ENCODE assay signal across 8 cellular contexts in genomic region chr19:54481326-54481930, GRCh38. TPM values are rescaled to one million over a fixed set of nuclear protein-coding genes. Genes with fewer than 3 reads are reported as not detected.
A peak's percentile ranks its signal among the peaks of the same experiment; 100 is the strongest.
DNase-seq lines count a peak whose midpoint lies in the region; ATAC-seq and TF ChIP-seq lines count a peak whose summit lies in the region.

No MANE protein-coding gene starts in this region.

- no peak overlapping the region for H3K27ac Mint-ChIP-seq in activated CD4-positive, alpha-beta T cell treated with anti-CD3 and anti-CD28 coated beads, Interleukin-2, amount 10 ng/mL, durations not matched to agents 7 days and 5 days

- H3K4me3 ChIP-seq in A673 (ENCODE audit: low read depth, low read length, poor library complexity, severe bottlenecking) (no peak overlapping the region), fibroblast of mammary gland (ENCODE audit: control insufficient read depth, low read depth, low read length) (no peak overlapping the region), osteoblast (ENCODE audit: insufficient read depth, low read length) (no peak overlapping the region)

- TF ChIP-seq CTCF in A673 (conservative IDR thresholded peaks at IDR 0.05; ENCODE audit: low read depth, low read length): peak; percentile 82
- TF ChIP-seq CTCF in fibroblast of mammary gland (conservative IDR thresholded peaks at IDR 0.05; ENCODE audit: control insufficient read depth, insufficient read depth, low read depth, low read length): peak; percentile 68
- peak; percentile 73 for TF ChIP-seq CTCF in osteoblast (IDR thresholded peaks at IDR 0.05; ENCODE audit: extremely low read depth, low read depth, low read length)

- H3K27me3 ChIP-seq in A673 (replicated peaks; ENCODE audit: insufficient read depth, low read depth, low read length, poor library complexity) (peaks cover 4% of the 10 kb centered on the region), osteoblast (ENCODE audit: insufficient read depth, low read length) (peaks cover 3% of the 10 kb centered on the region)

- intact Hi-C loops in A673 (cut with micrococcal nuclease; ENCODE audit: unreplicated experiment): loop anchor here (5.0 kb wide), 1 partner anchor 196 kb away; no protein-coding TSS in a partner anchor

- H3K36me3 ChIP-seq in A673 (ENCODE audit: insufficient read depth, low read length, poor library complexity, severe bottlenecking) (no peaks in the 10 kb centered on the region), osteoblast (ENCODE audit: insufficient read depth, low read length) (no peaks in the 10 kb centered on the region)

- no peak overlapping the region for H3K4me3 Mint-ChIP-seq in activated CD4-positive, alpha-beta T cell treated with anti-CD3 and anti-CD28 coated beads, Interleukin-2, amount 10 ng/mL, durations not matched to agents 7 days and 5 days

- no peaks in the 10 kb centered on the region for H4K20me1 ChIP-seq in osteoblast (ENCODE audit: insufficient read depth, low read length)

- no peak overlapping the region for H2AFZ ChIP-seq in osteoblast (ENCODE audit: low read length)

- H3K27ac ChIP-seq in A673 (ENCODE audit: low read depth, low read length, poor library complexity, severe bottlenecking): no peak overlapping the region
- no peak overlapping the region for H3K27ac ChIP-seq in osteoblast (ENCODE audit: low read depth, low read length)

- DNase-seq in A673 (ENCODE audit: low spot score): peak; percentile 78
- peak; percentile 50 for DNase-seq in EH (ENCODE audit: low read depth)
- peak; percentile 58 for DNase-seq in NCI-H146 (lab: John Stamatoyannopoulos, UW)
- peak; percentile 43 for DNase-seq in activated CD4-positive, alpha-beta T cell treated with anti-CD3 and anti-CD28 coated beads, Interleukin-2, amount 10 ng/mL, durations not matched to agents 7 days and 5 days
- peak; percentile 41 for DNase-seq in fibroblast of mammary gland (ENCODE audit: low read depth)
- DNase-seq in osteoblast (ENCODE audit: insufficient read length, low spot score, missing footprints): peak; percentile 74

- peak overlapping the region; percentile 62 for H3K4me2 ChIP-seq in osteoblast (ENCODE audit: insufficient read depth, low read length)

- ATAC-seq in GM18505 (IDR thresholded peaks at IDR 0.05; ENCODE audit: unreplicated experiment): no peak
- ATAC-seq in HG03520 (IDR thresholded peaks at IDR 0.05; ENCODE audit: unreplicated experiment): no peak

- CTCF ChIA-PET in A673 (lab: Charles Lee): interaction anchor here (0.7 kb wide), 2 partner anchors 54 to 65 kb away, joined by 4 read pairs; no protein-coding TSS in a partner anchor
- CTCF ChIA-PET in activated CD4-positive, alpha-beta T cell treated with anti-CD3 and anti-CD28 coated beads, Interleukin-2, amount 10 ng/mL, durations not matched to agents 7 days and 5 days (lab: Charles Lee): interaction anchor here (0.7 to 1.9 kb wide), 5 partner anchors 28 to 193 kb away, joined by 3 to 4 read pairs (median 3); no protein-coding TSS in a partner anchor

- H3K4me1 ChIP-seq in A673 (ENCODE audit: insufficient read depth, low read length, poor library complexity, severe bottlenecking) (no peaks in the 10 kb centered on the region), osteoblast (ENCODE audit: insufficient read depth, low read length) (no peaks in the 10 kb centered on the region)

- no peak for TF ChIP-seq POLR2A in GM18505 (IDR thresholded peaks at IDR 0.05; ENCODE audit: borderline replicate concordance, extremely low read depth, insufficient read depth, insufficient read length)

- H3K9me3 ChIP-seq in A673 (ENCODE audit: low read depth, low read length, poor library complexity, severe bottlenecking): no peaks in the 10 kb centered on the region
- no peaks in the 10 kb centered on the region for H3K9me3 ChIP-seq in osteoblast (ENCODE audit: low read depth, low read length)

- BruUV-seq in A673 (replicated peaks; lab: Mats Ljungman, UMichigan): no TSS peak

- peaks cover 31% of the 10 kb centered on the region for H3K27me3 Mint-ChIP-seq in activated CD4-positive, alpha-beta T cell treated with anti-CD3 and anti-CD28 coated beads, Interleukin-2, amount 10 ng/mL, durations not matched to agents 7 days and 5 days

- no peaks in the 10 kb centered on the region for H3K36me3 Mint-ChIP-seq in activated CD4-positive, alpha-beta T cell treated with anti-CD3 and anti-CD28 coated beads, Interleukin-2, amount 10 ng/mL, durations not matched to agents 7 days and 5 days (ENCODE audit: low read depth)

- no peaks in the 10 kb centered on the region for H3K9me3 Mint-ChIP-seq in activated CD4-positive, alpha-beta T cell treated with anti-CD3 and anti-CD28 coated beads, Interleukin-2, amount 10 ng/mL, durations not matched to agents 7 days and 5 days

- POLR2A ChIA-PET in A673 (lab: Charles Lee; ENCODE audit: low non-redundant PET): no interaction called here
- POLR2A ChIA-PET in activated CD4-positive, alpha-beta T cell treated with anti-CD3 and anti-CD28 coated beads, Interleukin-2, amount 10 ng/mL, durations not matched to agents 7 days and 5 days (lab: Charles Lee): no interaction called here

- H3K4me1 Mint-ChIP-seq in activated CD4-positive, alpha-beta T cell treated with anti-CD3 and anti-CD28 coated beads, Interleukin-2, amount 10 ng/mL, durations not matched to agents 7 days and 5 days: peaks cover 16% of the 10 kb centered on the region

- H3K79me2 ChIP-seq in osteoblast (ENCODE audit: insufficient read depth, low read length): no peaks in the 10 kb centered on the region

RNA-seq across cellular contexts. Expression of gene CDC42EP5, which starts 8.3 kb away (rescaled TPM):
- 111 and 119 TPM in 2 replicates for total RNA-seq in A673 (2021)
- total RNA-seq in activated CD4-positive, alpha-beta T cell treated with anti-CD3 and anti-CD28 coated beads, Interleukin-2, amount 10 ng/mL, durations not matched to agents 7 days and 5 days: not detected
- 18.8 and 20.3 TPM in 2 replicates for total RNA-seq in osteoblast

RNA-seq across cellular contexts. Expression of gene LENG9, which starts 17.9 kb away (rescaled TPM):
- total RNA-seq in A673 (2021) (4.2 and 4.3 TPM in 2 replicates), osteoblast (14.4 and 21.4 TPM in 2 replicates)
- total RNA-seq in activated CD4-positive, alpha-beta T cell treated with anti-CD3 and anti-CD28 coated beads, Interleukin-2, amount 10 ng/mL, durations not matched to agents 7 days and 5 days: 1 to 10 TPM; 3.8 to 5.4 TPM

RNA-seq across cellular contexts. Expression of gene LAIR2, which starts 21.2 kb away (rescaled TPM):
- total RNA-seq in A673 (2021) (not detected in 2 replicates), osteoblast (not detected in 2 replicates)
- total RNA-seq in activated CD4-positive, alpha-beta T cell treated with anti-CD3 and anti-CD28 coated beads, Interleukin-2, amount 10 ng/mL, durations not matched to agents 7 days and 5 days: 1 to 10 TPM; 3.1 to 3.7 TPM

RNA-seq across cellular contexts. Expression of gene LENG8, which starts 32.4 kb away (rescaled TPM):
- total RNA-seq in A673 (2021): 129 and 149 TPM in 2 replicates
- total RNA-seq in activated CD4-positive, alpha-beta T cell treated with anti-CD3 and anti-CD28 coated beads, Interleukin-2, amount 10 ng/mL, durations not matched to agents 7 days and 5 days: 100 to 1,000 TPM; 245 to 248 TPM
- 40.7 and 42.3 TPM in 2 replicates for total RNA-seq in osteoblast

Comparison
In these comparisons a context has a peak if more than half of its experiments do, and no peak if none do; other contexts are left out.
1. RNA of gene CDC42EP5, which starts 8.3 kb away (total RNA-seq): 111 to 119 TPM in A673 and 18.8 to 20.3 TPM in osteoblast; not detected in activated CD4-positive, alpha-beta T cell treated with anti-CD3 and anti-CD28 coated beads, Interleukin-2, amount 10 ng/mL, durations not matched to agents 7 days and 5 days; every median in the first group is over 10 times any median in the second.
2. Peak in every context shown above with its lines, with median percentiles within 50 percentile points of each other: DNase-seq and CTCF ChIP-seq.